Comparison of ENCODE assay signal across 1 cellular context in the genomic region with DNA sequence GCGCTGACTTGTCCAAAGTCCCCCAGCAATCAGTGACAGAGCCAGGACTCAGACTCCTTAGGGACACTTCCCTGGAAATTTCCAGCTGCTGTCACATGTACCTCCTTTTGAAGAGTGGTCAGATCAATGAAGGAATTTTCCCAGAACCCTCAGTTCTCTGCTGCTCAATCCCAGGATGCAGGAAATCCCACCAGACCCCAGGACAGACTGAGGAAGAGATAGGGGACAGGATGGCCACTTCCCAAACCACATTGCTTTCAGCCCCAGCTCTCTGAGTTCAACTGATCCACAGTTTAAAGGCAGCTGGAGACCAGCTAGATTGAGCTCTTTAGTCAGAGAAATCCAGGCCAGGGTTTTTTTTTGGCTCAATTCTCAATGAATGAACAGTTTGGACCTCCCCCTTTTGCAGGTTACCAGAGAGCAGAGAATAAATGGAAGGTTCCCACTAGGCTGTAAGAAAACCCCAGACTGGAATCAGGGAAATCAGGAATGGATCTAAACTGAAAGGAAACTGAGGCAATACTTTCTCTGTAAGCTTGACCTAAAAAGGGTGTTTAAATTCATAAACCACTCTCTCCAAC.
TF ChIP-seq lines count a peak whose summit lies in the region.

No MANE protein-coding gene starts in this region.

TF ChIP-seq in IMR-90, 13 proteins besides CTCF, POLR2A, EP300 and RAD21:
- TF ChIP-seq SMC3 (IDR thresholded peaks at IDR 0.05; ENCODE audit: low read depth, low read length), result no peak
- TF ChIP-seq FOS (IDR thresholded peaks at IDR 0.05; ENCODE audit: low read depth, low read length), result no peak
- no peak for TF ChIP-seq MXI1 (IDR thresholded peaks at IDR 0.05; ENCODE audit: borderline replicate concordance, low read depth, low read length)
- no peak for TF ChIP-seq BHLHE40 (IDR thresholded peaks at IDR 0.05; ENCODE audit: low read depth, low read length)
- no peak for TF ChIP-seq MAZ (IDR thresholded peaks at IDR 0.05; ENCODE audit: borderline replicate concordance, low read depth, low read length)
- no peak for TF ChIP-seq RFX5 (IDR thresholded peaks at IDR 0.05; ENCODE audit: low read depth, low read length)
- TF ChIP-seq CEBPB (IDR thresholded peaks at IDR 0.05; ENCODE audit: low read depth, low read length), result no peak
- no peak for TF ChIP-seq RCOR1 (IDR thresholded peaks at IDR 0.05; ENCODE audit: insufficient replicate concordance, low read length)
- TF ChIP-seq MAFK (IDR thresholded peaks at IDR 0.05; ENCODE audit: low read depth, low read length), result no peak
- TF ChIP-seq, protein P1, sequence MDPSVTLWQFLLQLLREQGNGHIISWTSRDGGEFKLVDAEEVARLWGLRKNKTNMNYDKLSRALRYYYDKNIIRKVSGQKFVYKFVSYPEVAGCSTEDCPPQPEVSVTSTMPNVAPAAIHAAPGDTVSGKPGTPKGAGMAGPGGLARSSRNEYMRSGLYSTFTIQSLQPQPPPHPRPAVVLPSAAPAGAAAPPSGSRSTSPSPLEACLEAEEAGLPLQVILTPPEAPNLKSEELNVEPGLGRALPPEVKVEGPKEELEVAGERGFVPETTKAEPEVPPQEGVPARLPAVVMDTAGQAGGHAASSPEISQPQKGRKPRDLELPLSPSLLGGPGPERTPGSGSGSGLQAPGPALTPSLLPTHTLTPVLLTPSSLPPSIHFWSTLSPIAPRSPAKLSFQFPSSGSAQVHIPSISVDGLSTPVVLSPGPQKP (IDR thresholded peaks at IDR 0.05; ENCODE audit: borderline replicate concordance, low read depth, low read length), result no peak
- TF ChIP-seq CHD1 (IDR thresholded peaks at IDR 0.05; ENCODE audit: low read depth, low read length), result no peak
- no peak for TF ChIP-seq NFE2L2 (IDR thresholded peaks at IDR 0.05; ENCODE audit: low read depth, low read length)
- TF ChIP-seq, protein P2, sequence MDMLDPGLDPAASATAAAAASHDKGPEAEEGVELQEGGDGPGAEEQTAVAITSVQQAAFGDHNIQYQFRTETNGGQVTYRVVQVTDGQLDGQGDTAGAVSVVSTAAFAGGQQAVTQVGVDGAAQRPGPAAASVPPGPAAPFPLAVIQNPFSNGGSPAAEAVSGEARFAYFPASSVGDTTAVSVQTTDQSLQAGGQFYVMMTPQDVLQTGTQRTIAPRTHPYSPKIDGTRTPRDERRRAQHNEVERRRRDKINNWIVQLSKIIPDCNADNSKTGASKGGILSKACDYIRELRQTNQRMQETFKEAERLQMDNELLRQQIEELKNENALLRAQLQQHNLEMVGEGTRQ (IDR thresholded peaks at IDR 0.05; ENCODE audit: low read depth, low read length), result no peak
